ENCODE assay signal across 1 cellular context in the genomic region with DNA sequence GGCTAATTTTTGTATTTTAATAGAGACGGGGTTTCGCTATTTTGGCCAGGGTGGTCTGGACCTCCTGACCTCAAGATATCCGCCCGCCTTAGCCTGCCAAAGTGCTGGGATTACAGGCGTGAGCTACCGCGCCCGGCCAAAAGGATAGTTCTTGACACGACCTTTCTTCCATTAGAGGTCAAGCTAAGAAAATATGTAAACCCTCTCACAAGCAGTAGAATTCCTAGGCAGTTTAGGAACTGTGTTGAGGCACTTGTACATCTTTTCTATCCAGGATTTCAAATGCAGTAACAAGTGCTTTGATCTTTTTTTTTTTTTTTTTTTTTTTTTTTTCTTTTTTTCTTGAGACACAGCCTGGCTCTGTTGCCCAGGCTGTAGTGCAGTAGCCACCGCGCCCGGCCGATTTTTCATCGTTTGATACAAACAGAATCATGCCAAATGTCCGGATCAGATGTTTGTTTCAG.
TF ChIP-seq lines count a peak whose summit lies in the region.

No MANE protein-coding gene starts in this region.

TF ChIP-seq in GM23338, 12 proteins besides CTCF, POLR2A, EP300 and RAD21 (continued from another document):
- TF ChIP-seq ZNF462 (CRISPR knock-in tag; IDR thresholded peaks at IDR 0.05) = no peak
